In genomic region chr12:11765817-11766794, GRCh38 we compare ENCODE assay signal across 8 cellular contexts.
DNase-seq lines count a peak whose midpoint lies in the region; TF ChIP-seq lines count a peak whose summit lies in the region.

No MANE protein-coding gene starts in this region.

- H3K4me1 Mint-ChIP-seq in activated naive CD4-positive, alpha-beta T cell treated with anti-CD3 and anti-CD28 coated beads, Interleukin-2, amount 50 U/mL, for 24 hours = peaks cover 74% of the 10 kb centered on the region

- H3K27me3 Mint-ChIP-seq in activated naive CD4-positive, alpha-beta T cell treated with anti-CD3 and anti-CD28 coated beads, Interleukin-2, amount 50 U/mL, for 24 hours = no peaks in the 10 kb centered on the region

- H3K4me3 ChIP-seq in HFF-Myc (replicated peaks; ENCODE audit: low read depth, low read length) = no peak overlapping the region

- H3K9me3 Mint-ChIP-seq in activated naive CD4-positive, alpha-beta T cell treated with anti-CD3 and anti-CD28 coated beads, Interleukin-2, amount 50 U/mL, for 24 hours = no peaks in the 10 kb centered on the region

- TF ChIP-seq CTCF in HFF-Myc (IDR thresholded peaks at IDR 0.05; ENCODE audit: low read depth, low read length, missing control alignments) = no peak

- DNase-seq in GM04503 (ENCODE audit: low read depth) = peak; percentile 52
- peak; percentile 30 for DNase-seq in HFF-Myc (ENCODE audit: extremely low read depth, low read depth)
- DNase-seq in NOMO-1 treated with DMSO at 0.1 percent for 48 hours (lab: John Stamatoyannopoulos, UW; ENCODE audit: unreplicated experiment) = peak; percentile 58
- DNase-seq in hepatic stellate cell (ENCODE audit: low spot score) = peak; percentile 24
- peak; percentile 26 to 72 (median 50) for DNase-seq in stimulated activated CD4-positive, alpha-beta T cell treated with anti-CD3 and anti-CD28 coated beads, Interleukin-1b, Interleukin-23, amount 100 ng/mL, for 24 hours (ENCODE audit: low read depth in 4 of 4, low spot score in 1 of 4)
- no peak for DNase-seq in NCI-H2171 treated with DMSO at 0.1 percent for 48 hours (lab: John Stamatoyannopoulos, UW)
- DNase-seq in cerebellar cortex (ENCODE audit: low spot score) = no peak

- peak overlapping the region; percentile 94 for H3K27ac Mint-ChIP-seq in activated naive CD4-positive, alpha-beta T cell treated with anti-CD3 and anti-CD28 coated beads, Interleukin-2, amount 50 U/mL, for 24 hours

- H3K36me3 Mint-ChIP-seq in activated naive CD4-positive, alpha-beta T cell treated with anti-CD3 and anti-CD28 coated beads, Interleukin-2, amount 50 U/mL, for 24 hours = peaks cover 11% of the 10 kb centered on the region

- H3K4me3 Mint-ChIP-seq in activated naive CD4-positive, alpha-beta T cell treated with anti-CD3 and anti-CD28 coated beads, Interleukin-2, amount 50 U/mL, for 24 hours = peak overlapping the region; percentile 76

Comparison
In these comparisons a context has a peak if more than half of its experiments do, and no peak if none do; other contexts are left out.
1. DNase-seq: peak in GM04503 (single experiment), HFF-Myc (single experiment), NOMO-1 treated with DMSO at 0.1 percent for 48 hours (single experiment), hepatic stellate cell (single experiment) and stimulated activated CD4-positive, alpha-beta T cell treated with anti-CD3 and anti-CD28 coated beads, Interleukin-1b, Interleukin-23, amount 100 ng/mL, for 24 hours (4 of 4); none in NCI-H2171 treated with DMSO at 0.1 percent for 48 hours (single experiment) and cerebellar cortex (single experiment).